In genomic region chr6:68197356-68197755, GRCh38 we compare ENCODE assay signal across 15 cellular contexts.
"Had no signal": no experiment of that assay in that cellular context is flagged by ENCODE, and none has a peak within 500 bp of the region (broad histone marks: within the 10 kb centered on the region; RNA-seq: fewer than 3 reads in every experiment).

No MANE protein-coding gene starts in this region.

- H3K36me3 Mint-ChIP-seq: naive thymus-derived CD8-positive, alpha-beta T cell; stimulated activated naive B cell treated with anti-CD40 and anti-IgM and Interleukin-4, amounts not matched to agents 10 μg/mL and 1 μg/mL and 100 μg/mL, for 72 hours had no signal

- H3K36me3 ChIP-seq: gastrocnemius medialis, heart right ventricle, neutrophil, ovary, right atrium auricular region, sigmoid colon had no signal

- H3K27ac Mint-ChIP-seq: dendritic cell treated with granulocyte-macrophage colony-stimulating factor and Interleukin-4, amounts not matched to agents 40 ng/mL and 50 ng/mL, for 4 days; naive thymus-derived CD8-positive, alpha-beta T cell; stimulated activated naive B cell treated with anti-CD40 and anti-IgM and Interleukin-4, amounts not matched to agents 10 μg/mL and 1 μg/mL and 100 μg/mL, for 72 hours had no signal

- H3K4me3 ChIP-seq: gastrocnemius medialis, heart right ventricle, mucosa of descending colon, ovary, right atrium auricular region, sigmoid colon, skin epidermis had no signal

- H3K27me3 ChIP-seq: gastrocnemius medialis, heart right ventricle, neutrophil, ovary, right atrium auricular region, sigmoid colon had no signal

- H3K27me3 Mint-ChIP-seq: dendritic cell treated with granulocyte-macrophage colony-stimulating factor and Interleukin-4, amounts not matched to agents 40 ng/mL and 50 ng/mL, for 4 days; naive thymus-derived CD8-positive, alpha-beta T cell; stimulated activated naive B cell treated with anti-CD40 and anti-IgM and Interleukin-4, amounts not matched to agents 10 μg/mL and 1 μg/mL and 100 μg/mL, for 72 hours had no signal

- ATAC-seq: gastrocnemius medialis; heart right ventricle; mucosa of descending colon; naive thymus-derived CD8-positive, alpha-beta T cell had no signal

- H3K9me3 ChIP-seq: gastrocnemius medialis, neutrophil, ovary, sigmoid colon had no signal

- H3K4me1 Mint-ChIP-seq: naive thymus-derived CD8-positive, alpha-beta T cell; stimulated activated naive B cell treated with anti-CD40 and anti-IgM and Interleukin-4, amounts not matched to agents 10 μg/mL and 1 μg/mL and 100 μg/mL, for 72 hours had no signal

- DNase-seq: gastrocnemius medialis; heart right ventricle; hypothalamus; islet precursor cell; mucosa of descending colon; naive thymus-derived CD8-positive, alpha-beta T cell; ovary; sigmoid colon; stimulated activated CD4-positive, alpha-beta T cell treated with anti-CD3 and anti-CD28 coated beads, Interleukin-2, amount 100 ng/mL, for 24 hours; stimulated activated CD4-positive, alpha-beta T cell treated with anti-CD3 and anti-CD28 coated beads, Interleukin-4, amount 100 ng/mL, for 4 hours; stimulated activated naive B cell treated with anti-CD40 and anti-IgM and Interleukin-4, amounts not matched to agents 10 μg/mL and 1 μg/mL and 100 μg/mL, for 72 hours had no signal

- H3K4me3 Mint-ChIP-seq: dendritic cell treated with granulocyte-macrophage colony-stimulating factor and Interleukin-4, amounts not matched to agents 40 ng/mL and 50 ng/mL, for 4 days; naive thymus-derived CD8-positive, alpha-beta T cell; stimulated activated naive B cell treated with anti-CD40 and anti-IgM and Interleukin-4, amounts not matched to agents 10 μg/mL and 1 μg/mL and 100 μg/mL, for 72 hours had no signal

- H3K27ac ChIP-seq: gastrocnemius medialis, heart right ventricle, neutrophil, ovary, right atrium auricular region, sigmoid colon, skin epidermis had no signal
